In the genomic region with DNA sequence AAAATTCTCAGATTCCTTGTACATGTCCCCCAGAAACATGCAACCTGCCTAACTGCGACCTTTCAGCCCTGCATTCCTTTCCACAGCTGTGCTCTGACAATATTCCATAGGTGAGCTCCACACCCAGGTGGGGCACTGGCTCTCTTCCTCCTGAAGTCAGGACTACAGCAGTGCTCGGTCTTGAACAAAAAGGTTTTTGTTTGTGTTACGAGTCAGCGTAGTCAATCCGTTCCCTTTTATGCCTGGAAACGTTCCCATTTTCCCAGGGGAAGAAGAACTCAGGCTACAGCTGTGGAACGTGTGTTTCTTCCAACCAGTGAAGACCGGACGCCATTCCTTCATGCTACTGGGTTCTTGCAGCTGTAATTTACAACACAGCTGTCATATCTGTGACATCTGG, we compare ENCODE assay signal across 17 cellular contexts. TPM values are rescaled to one million over a fixed set of nuclear protein-coding genes. Genes with fewer than 3 reads are reported as not detected.
A peak's percentile ranks its signal among the peaks of the same experiment; 100 is the strongest.
DNase-seq lines count a peak whose midpoint lies in the region; ATAC-seq and TF ChIP-seq lines count a peak whose summit lies in the region.
"Had no signal": no experiment of that assay in that cellular context is flagged by ENCODE, and none has a peak within 500 bp of the region (broad histone marks: within the 10 kb centered on the region; RNA-seq: fewer than 3 reads in every experiment).

No MANE protein-coding gene starts in this region.

- DNase-seq in Caki2 (ENCODE audit: low read depth), result peak; percentile 53
- DNase-seq in LHCN-M2 (ENCODE audit: low read depth), result peak; percentile 3
- peak; percentile 36 for DNase-seq in endodermal cell
- DNase-seq in osteoblast (ENCODE audit: insufficient read length, low spot score, missing footprints), result peak; percentile 82
- no peak for DNase-seq in GOT3 (lab: John Stamatoyannopoulos, UW)
- no peak for DNase-seq in NCI-H1436 treated with DMSO at 0.1 percent for 48 hours (lab: John Stamatoyannopoulos, UW)
- no peak for DNase-seq in DMS114 treated with DMSO at 0.1 percent for 48 hours (lab: John Stamatoyannopoulos, UW; ENCODE audit: unreplicated experiment)
- DNase-seq: DMS53, HCEC 1CT, MV-4-11, NCI-H1417 treated with DMSO at 0.1 percent for 48 hours, NCI-H2029 treated with DMSO at 0.1 percent for 48 hours, PC-9 had no signal

- H3K27me3 Mint-ChIP-seq in endodermal cell (ENCODE audit: insufficient read depth), result no peaks in the 10 kb centered on the region

- H3K4me1 ChIP-seq in endodermal cell (ENCODE audit: control insufficient read depth, insufficient read depth, low read length) (no peaks in the 10 kb centered on the region), osteoblast (ENCODE audit: insufficient read depth, low read length) (no peaks in the 10 kb centered on the region)

- H3K9me3 ChIP-seq in endodermal cell (ENCODE audit: control insufficient read depth, low read length) (no peaks in the 10 kb centered on the region), osteoblast (ENCODE audit: low read depth, low read length) (peaks cover 3% of the 10 kb centered on the region)

- WGBS in endodermal cell (ENCODE audit: insufficient coverage in 1 of 2, insufficient read length in 1 of 2), 2 experiments, result 89 to 90% methylated on average over 9 of the region's 9 CpGs

- in situ Hi-C loops in Caki2 (cut with HindIII; ENCODE audit: low pct_unique_long_range_greater_than_20kb, low sequenced_read_pairs), result no loop called here

- no peaks in the 10 kb centered on the region for H3K36me3 ChIP-seq in endodermal cell (ENCODE audit: control insufficient read depth, insufficient read depth, low read length)
- no peaks in the 10 kb centered on the region for H3K36me3 ChIP-seq in osteoblast (ENCODE audit: insufficient read depth, low read length)

- H3K9me3 Mint-ChIP-seq in endodermal cell, result no peaks in the 10 kb centered on the region

- H3K27ac Mint-ChIP-seq in endodermal cell, result no peak overlapping the region

- H3K9ac ChIP-seq in endodermal cell (ENCODE audit: extremely low read depth, low read length, poor library complexity, severe bottlenecking), result no peak overlapping the region

- H3K4me2 ChIP-seq in osteoblast (ENCODE audit: insufficient read depth, low read length), result no peak overlapping the region
- H3K4me2 ChIP-seq: PC-9 had no signal

- H2AFZ ChIP-seq in osteoblast (ENCODE audit: low read length), result no peak overlapping the region
- H2AFZ ChIP-seq: PC-9 had no signal

- no peak for ATAC-seq in HG03095 (IDR thresholded peaks at IDR 0.05; ENCODE audit: unreplicated experiment)
- ATAC-seq: SK-N-SH treated with all-trans-retinoic acid at 6 μM for 48 hours had no signal

- no peaks in the 10 kb centered on the region for H3K79me2 ChIP-seq in osteoblast (ENCODE audit: insufficient read depth, low read length)

- H3K27me3 ChIP-seq in endodermal cell (ENCODE audit: control insufficient read depth, insufficient read depth, low read length, poor library complexity, severe bottlenecking), result no peaks in the 10 kb centered on the region
- peaks cover 21% of the 10 kb centered on the region for H3K27me3 ChIP-seq in osteoblast (ENCODE audit: insufficient read depth, low read length)

- peaks cover 3% of the 10 kb centered on the region for H3K4me1 Mint-ChIP-seq in endodermal cell

- H3K4me3 Mint-ChIP-seq in endodermal cell, result no peak overlapping the region

- no peaks in the 10 kb centered on the region for H3K36me3 Mint-ChIP-seq in endodermal cell (ENCODE audit: low read depth)

- H4K20me1 ChIP-seq in osteoblast (ENCODE audit: insufficient read depth, low read length), result no peaks in the 10 kb centered on the region

- TF ChIP-seq CTCF in endodermal cell (conservative IDR thresholded peaks at IDR 0.05) (no peak), osteoblast (IDR thresholded peaks at IDR 0.05; ENCODE audit: extremely low read depth, low read depth, low read length) (no peak)

- no peak overlapping the region for H3K27ac ChIP-seq in endodermal cell (ENCODE audit: low read depth, low read length)
- no peak overlapping the region for H3K27ac ChIP-seq in osteoblast (ENCODE audit: low read depth, low read length)
- H3K27ac ChIP-seq: C4-2B, HL-60, PC-9 had no signal

- H3K4me3 ChIP-seq in endodermal cell (ENCODE audit: low read length) (no peak overlapping the region), osteoblast (ENCODE audit: insufficient read depth, low read length) (no peak overlapping the region)
- H3K4me3 ChIP-seq: PC-9 had no signal

RNA-seq across cellular contexts. Expression of a gene that starts 52.4 kb away (rescaled TPM):
- 966 and 971 TPM in 2 replicates for total RNA-seq in Caki2 (2014; rRNA removed; shearing (Covaris generic); ENCODE audit: low replicate concordance)
- total RNA-seq in LHCN-M2 (2014; rRNA removed) (174 and 216 TPM in 2 replicates), endodermal cell (10 to 100 TPM; 58.0 to 82.3 TPM), osteoblast (71.6 and 80.0 TPM in 2 replicates)
- polyA plus RNA-seq in LHCN-M2 (2012), result 166 TPM
- polyA plus RNA-seq in endodermal cell (2013, experiment 1 of 2), result 42.3 TPM
- polyA plus RNA-seq in endodermal cell (2013, experiment 2 of 2), result 39.7 TPM

Comparison
In these comparisons a context has a peak if more than half of its experiments do, and no peak if none do; other contexts are left out.
1. DNase-seq: peak in Caki2 (single experiment), LHCN-M2 (single experiment), endodermal cell (single experiment) and osteoblast (single experiment); none in GOT3 (single experiment), NCI-H1436 treated with DMSO at 0.1 percent for 48 hours (single experiment) and DMS114 treated with DMSO at 0.1 percent for 48 hours (single experiment).